31 cellular contexts compared by ENCODE assay signal in the genomic region with DNA sequence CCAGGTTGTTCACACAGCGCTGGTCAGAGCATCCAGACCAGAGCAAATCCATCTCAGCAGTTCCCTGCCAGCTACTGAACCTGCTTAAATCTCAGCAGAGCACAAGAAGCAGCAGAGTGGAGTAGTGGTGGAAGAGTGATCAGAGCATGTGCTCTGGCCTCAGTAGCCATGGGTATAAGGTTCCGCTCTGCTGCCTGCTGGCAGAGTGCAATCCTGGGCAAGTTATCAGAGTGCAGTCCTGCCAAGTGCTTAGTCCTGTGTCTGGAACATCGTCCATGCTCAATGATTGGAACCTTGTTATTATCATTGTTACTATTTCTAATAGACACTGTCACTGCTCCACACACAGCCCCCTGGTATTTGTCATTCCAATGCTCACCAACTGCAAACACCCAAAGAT.
"Had no signal": no experiment of that assay in that cellular context is flagged by ENCODE, and none has a peak within 500 bp of the region (broad histone marks: within the 10 kb centered on the region; RNA-seq: fewer than 3 reads in every experiment).

No MANE protein-coding gene starts in this region.

- H3K27me3 Mint-ChIP-seq: activated CD4-positive, alpha-beta memory T cell treated with anti-CD3 and anti-CD28 coated beads, Interleukin-2, amount 10 ng/mL, durations not matched to agents 7 days and 5 days; activated CD4-positive, alpha-beta T cell treated with anti-CD3 and anti-CD28 coated beads, Interleukin-2, amount 10 ng/mL, durations not matched to agents 7 days and 5 days; activated T-cell treated with anti-CD3 and anti-CD28 coated beads, Interleukin-2, amount 50 U/mL, for 24 hours; dendritic cell treated with granulocyte-macrophage colony-stimulating factor and Interleukin-4, amounts not matched to agents 40 ng/mL and 50 ng/mL, for 4 days had no signal

- H3K4me3 ChIP-seq: lung, mucosa of descending colon, sigmoid colon, thoracic aorta, vagina had no signal

- H3K27me3 ChIP-seq: brain microvascular endothelial cell, sigmoid colon, vagina had no signal

- H3K9me3 ChIP-seq: mucosa of descending colon, sigmoid colon, thoracic aorta, vagina had no signal

- H3K36me3 Mint-ChIP-seq: natural killer cell treated with Interleukin-12 subunit alpha and Interleukin-12 subunit beta and Interleukin-15 and Interleukin-18, amount 100 ng/mL, for 72 hours; stimulated activated effector memory CD8-positive, alpha-beta T cell treated with anti-CD3 and anti-CD28 coated beads, Interleukin-12 subunit alpha, Interleukin-12 subunit beta, amount 100 ng/mL, for 72 hours; type B pancreatic cell had no signal

- FAIRE-seq: astrocyte, small intestine, TTC549 had no signal

- DNase-seq: activated CD4-positive, alpha-beta memory T cell treated with anti-CD3 and anti-CD28 coated beads, Interleukin-2, amount 10 ng/mL, durations not matched to agents 7 days and 5 days; activated CD4-positive, alpha-beta T cell treated with anti-CD3 and anti-CD28 coated beads, Interleukin-2, amount 10 ng/mL, durations not matched to agents 7 days and 5 days; activated CD4-positive, CD25-positive, alpha-beta regulatory T cell treated with anti-CD3 and anti-CD28 coated beads, Interleukin-2, amount 50 U/mL, for 72 hours; activated CD8-positive, alpha-beta memory T cell treated with anti-CD3 and anti-CD28 coated beads, Interleukin-2, amount 50 U/mL, for 48 hours; activated gamma-delta T cell treated with Interleukin-2 at 50 U/mL for 16 hours; activated naive CD4-positive, alpha-beta T cell treated with anti-CD3 and anti-CD28 coated beads, Interleukin-2, amount 50 U/mL, for 16 hours; activated T-cell treated with anti-CD3 and anti-CD28 coated beads, Interleukin-2, amount 50 U/mL, for 24 hours; amniotic stem cell; brain microvascular endothelial cell; endodermal cell; foreskin keratinocyte; islet precursor cell; mucosa of descending colon; retina; sigmoid colon; small intestine; stimulated activated CD4-positive, alpha-beta T cell treated with anti-CD3 and anti-CD28 coated beads, Interleukin-4, amount 100 ng/mL, for 24 hours; SW 1271; T-helper 9 cell had no signal

- H3K4me3 Mint-ChIP-seq: activated CD4-positive, alpha-beta memory T cell treated with anti-CD3 and anti-CD28 coated beads, Interleukin-2, amount 10 ng/mL, durations not matched to agents 7 days and 5 days; activated CD4-positive, alpha-beta T cell treated with anti-CD3 and anti-CD28 coated beads, Interleukin-2, amount 10 ng/mL, durations not matched to agents 7 days and 5 days; activated T-cell treated with anti-CD3 and anti-CD28 coated beads, Interleukin-2, amount 50 U/mL, for 24 hours; dendritic cell treated with granulocyte-macrophage colony-stimulating factor and Interleukin-4, amounts not matched to agents 40 ng/mL and 50 ng/mL, for 4 days; endodermal cell; natural killer cell treated with Interleukin-12 subunit alpha and Interleukin-12 subunit beta and Interleukin-15 and Interleukin-18, amount 100 ng/mL, for 72 hours; stimulated activated effector memory CD8-positive, alpha-beta T cell treated with anti-CD3 and anti-CD28 coated beads, Interleukin-12 subunit alpha, Interleukin-12 subunit beta, amount 100 ng/mL, for 72 hours; stimulated activated naive CD8-positive, alpha-beta T cell treated with anti-CD3 and anti-CD28 coated beads, Interleukin-15, Interleukin-2, amounts not matched to agents 100 ng/mL and 50 ng/mL, for 24 hours; T-helper 1 cell treated with Interleukin-12 subunit alpha and Interleukin-12 subunit beta and Interleukin-4 antibody, amounts not matched to agents 30 μg/mL and 1 μg/mL, for 36 hours; type B pancreatic cell had no signal

- H3K27ac Mint-ChIP-seq: activated CD4-positive, alpha-beta memory T cell treated with anti-CD3 and anti-CD28 coated beads, Interleukin-2, amount 10 ng/mL, durations not matched to agents 7 days and 5 days; activated CD4-positive, alpha-beta T cell treated with anti-CD3 and anti-CD28 coated beads, Interleukin-2, amount 10 ng/mL, durations not matched to agents 7 days and 5 days; activated T-cell treated with anti-CD3 and anti-CD28 coated beads, Interleukin-2, amount 50 U/mL, for 24 hours; dendritic cell treated with granulocyte-macrophage colony-stimulating factor and Interleukin-4, amounts not matched to agents 40 ng/mL and 50 ng/mL, for 4 days; endodermal cell; natural killer cell treated with Interleukin-12 subunit alpha and Interleukin-12 subunit beta and Interleukin-15 and Interleukin-18, amount 100 ng/mL, for 72 hours; stimulated activated effector memory CD8-positive, alpha-beta T cell treated with anti-CD3 and anti-CD28 coated beads, Interleukin-12 subunit alpha, Interleukin-12 subunit beta, amount 100 ng/mL, for 72 hours; stimulated activated naive CD8-positive, alpha-beta T cell treated with anti-CD3 and anti-CD28 coated beads, Interleukin-15, Interleukin-2, amounts not matched to agents 100 ng/mL and 50 ng/mL, for 24 hours; T-helper 1 cell treated with Interleukin-12 subunit alpha and Interleukin-12 subunit beta and Interleukin-4 antibody, amounts not matched to agents 30 μg/mL and 1 μg/mL, for 36 hours; type B pancreatic cell had no signal

- H3K27ac ChIP-seq: brain microvascular endothelial cell, foreskin keratinocyte, sigmoid colon, thoracic aorta, vagina had no signal

- H3K36me3 ChIP-seq: brain microvascular endothelial cell, sigmoid colon, thoracic aorta, vagina had no signal

- H3K9me3 Mint-ChIP-seq: activated CD4-positive, alpha-beta T cell treated with anti-CD3 and anti-CD28 coated beads, Interleukin-2, amount 10 ng/mL, durations not matched to agents 7 days and 5 days; activated T-cell treated with anti-CD3 and anti-CD28 coated beads, Interleukin-2, amount 50 U/mL, for 24 hours; dendritic cell treated with granulocyte-macrophage colony-stimulating factor and Interleukin-4, amounts not matched to agents 40 ng/mL and 50 ng/mL, for 4 days; endodermal cell; stimulated activated naive CD8-positive, alpha-beta T cell treated with anti-CD3 and anti-CD28 coated beads, Interleukin-15, Interleukin-2, amounts not matched to agents 100 ng/mL and 50 ng/mL, for 24 hours; T-helper 1 cell treated with Interleukin-12 subunit alpha and Interleukin-12 subunit beta and Interleukin-4 antibody, amounts not matched to agents 30 μg/mL and 1 μg/mL, for 36 hours; type B pancreatic cell had no signal

- ATAC-seq: esophagus mucosa; foreskin keratinocyte; mucosa of descending colon; stimulated activated effector memory CD8-positive, alpha-beta T cell treated with anti-CD3 and anti-CD28 coated beads, Interleukin-12 subunit alpha, Interleukin-12 subunit beta, amount 100 ng/mL, for 72 hours had no signal

- H3K4me1 ChIP-seq: foreskin keratinocyte, sigmoid colon, vagina had no signal

- H3K4me1 Mint-ChIP-seq: activated CD4-positive, alpha-beta memory T cell treated with anti-CD3 and anti-CD28 coated beads, Interleukin-2, amount 10 ng/mL, durations not matched to agents 7 days and 5 days; activated CD4-positive, alpha-beta T cell treated with anti-CD3 and anti-CD28 coated beads, Interleukin-2, amount 10 ng/mL, durations not matched to agents 7 days and 5 days; endodermal cell; stimulated activated effector memory CD8-positive, alpha-beta T cell treated with anti-CD3 and anti-CD28 coated beads, Interleukin-12 subunit alpha, Interleukin-12 subunit beta, amount 100 ng/mL, for 72 hours had no signal
